14 cellular contexts compared by ENCODE assay signal in the genomic region with DNA sequence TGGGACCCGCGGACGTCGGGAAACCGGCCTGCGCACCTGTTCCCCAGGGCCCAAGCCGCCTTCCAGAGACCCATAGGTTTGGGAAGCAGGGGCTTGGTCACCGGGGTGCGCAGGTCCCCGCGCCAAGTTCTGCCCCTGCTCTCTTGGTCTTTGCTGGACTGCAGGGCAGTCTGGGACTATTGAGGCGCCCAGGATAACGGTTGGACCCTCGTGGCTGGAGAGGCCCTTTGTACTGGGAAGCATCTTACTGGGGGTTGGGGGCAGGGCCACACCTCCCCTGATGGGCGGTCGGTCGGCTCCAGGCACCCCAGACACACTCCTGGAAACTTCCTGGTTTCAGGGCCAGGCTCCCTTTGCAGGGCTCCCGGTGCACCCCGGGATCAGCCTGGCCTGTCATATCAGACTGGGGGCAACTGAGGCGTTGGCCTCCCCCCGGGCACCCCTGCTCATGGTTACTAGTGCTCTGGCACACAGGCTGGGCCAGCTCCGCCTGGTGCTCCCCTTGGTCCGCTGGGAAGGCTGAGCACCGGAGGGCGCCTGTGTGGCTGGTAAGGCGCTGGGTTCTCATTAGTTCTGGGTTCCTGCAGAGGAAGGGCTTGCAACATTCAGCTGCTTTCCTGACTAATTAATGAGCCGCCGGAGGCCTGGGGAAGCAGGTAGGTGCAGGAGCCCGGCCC.
DNase-seq lines count a peak whose midpoint lies in the region; ATAC-seq and TF ChIP-seq lines count a peak whose summit lies in the region.
"Had no signal": no experiment of that assay in that cellular context is flagged by ENCODE, and none has a peak within 500 bp of the region (broad histone marks: within the 10 kb centered on the region; RNA-seq: fewer than 3 reads in every experiment).

No MANE protein-coding gene starts in this region.

- peak overlapping the region; percentile 55 for H3K4me3 Mint-ChIP-seq in osteocyte (ENCODE audit: unreplicated experiment)
- no peak overlapping the region for H3K4me3 Mint-ChIP-seq in activated CD8-positive, alpha-beta T cell treated with anti-CD3 and anti-CD28 coated beads, Interleukin-2, amount 10 ng/mL, durations not matched to agents 7 days and 5 days
- H3K4me3 Mint-ChIP-seq: CD8-positive, alpha-beta T cell had no signal

- no peaks in the 10 kb centered on the region for H3K36me3 Mint-ChIP-seq in osteocyte (ENCODE audit: unreplicated experiment)
- H3K36me3 Mint-ChIP-seq in activated CD8-positive, alpha-beta T cell treated with anti-CD3 and anti-CD28 coated beads, Interleukin-2, amount 10 ng/mL, durations not matched to agents 7 days and 5 days (ENCODE audit: low read depth) = no peaks in the 10 kb centered on the region
- H3K36me3 Mint-ChIP-seq: CD8-positive, alpha-beta T cell had no signal

- DNase-seq in LNCaP clone FGC (ENCODE audit: low read depth) (no peak), dorsolateral prefrontal cortex (peak in 2 of 10 donors; percentile 46 to 47), osteocyte (ENCODE audit: extremely low spot score, unreplicated experiment) (no peak), foreskin fibroblast (no peak)
- DNase-seq in activated CD8-positive, alpha-beta T cell treated with anti-CD3 and anti-CD28 coated beads, Interleukin-2, amount 10 ng/mL, durations not matched to agents 7 days and 5 days = no peak
- DNase-seq in activated CD8-positive, alpha-beta memory T cell treated with anti-CD3 and anti-CD28 coated beads, Interleukin-2, amount 50 U/mL, for 4 hours = no peak
- DNase-seq: amniotic stem cell; CD8-positive, alpha-beta T cell; MM.1S; NK-92 treated with Interleukin-12 subunit alpha and Interleukin-12 subunit beta, amount 100 ng/mL, for 24 hours had no signal

- no peak for ATAC-seq in activated CD8-positive, alpha-beta T cell treated with anti-CD3 and anti-CD28 coated beads, Interleukin-2, amount 10 ng/mL, durations not matched to agents 7 days and 5 days
- no peak for ATAC-seq in HG02678 (IDR thresholded peaks at IDR 0.05; ENCODE audit: unreplicated experiment)
- ATAC-seq: CD8-positive, alpha-beta T cell; GM12878 had no signal

- H3K27me3 Mint-ChIP-seq in osteocyte (ENCODE audit: unreplicated experiment) = no peaks in the 10 kb centered on the region
- peaks cover 14% of the 10 kb centered on the region for H3K27me3 Mint-ChIP-seq in activated CD8-positive, alpha-beta T cell treated with anti-CD3 and anti-CD28 coated beads, Interleukin-2, amount 10 ng/mL, durations not matched to agents 7 days and 5 days (ENCODE audit: low read depth)

- no peak overlapping the region for H3K27ac Mint-ChIP-seq in osteocyte (ENCODE audit: unreplicated experiment)
- H3K27ac Mint-ChIP-seq in activated CD8-positive, alpha-beta T cell treated with anti-CD3 and anti-CD28 coated beads, Interleukin-2, amount 10 ng/mL, durations not matched to agents 7 days and 5 days = no peak overlapping the region
- H3K27ac Mint-ChIP-seq: CD8-positive, alpha-beta T cell had no signal

- TF ChIP-seq CTCF in C4-2B (conservative IDR thresholded peaks at IDR 0.05) (peak; percentile 73), LNCaP clone FGC (IDR thresholded peaks at IDR 0.05; ENCODE audit: control insufficient read depth, extremely low read depth, insufficient read depth) (peak; percentile 28), dorsolateral prefrontal cortex (IDR thresholded peaks at IDR 0.05 in 54 of 56, conservative IDR thresholded peaks at IDR 0.05 in 2 of 56; ENCODE audit: low read depth in 1 of 56, partially characterized antibody in 56 of 56) (peak in 15 of 56 donors; percentile 1 to 57 (median 15)), osteocyte (IDR thresholded peaks at IDR 0.05) (no peak), foreskin fibroblast (IDR thresholded peaks at IDR 0.05; ENCODE audit: low read depth, low read length) (no peak)

- H3K4me3 ChIP-seq in LNCaP clone FGC (ENCODE audit: low read depth, low read length) (no peak overlapping the region), dorsolateral prefrontal cortex (peak overlapping the region; percentile 29 to 74 (median 60)), foreskin fibroblast (ENCODE audit: low read depth in 1 of 2, low read length in 2 of 2) (no peak overlapping the region)
- H3K4me3 ChIP-seq: GM12878, mucosa of descending colon had no signal

- CTCF ChIA-PET in activated CD8-positive, alpha-beta T cell treated with anti-CD3 and anti-CD28 coated beads, Interleukin-2, amount 10 ng/mL, durations not matched to agents 7 days and 5 days (lab: Charles Lee) = no interaction called here

- no peaks in the 10 kb centered on the region for H3K9me3 Mint-ChIP-seq in osteocyte (ENCODE audit: unreplicated experiment)
- H3K9me3 Mint-ChIP-seq in activated CD8-positive, alpha-beta T cell treated with anti-CD3 and anti-CD28 coated beads, Interleukin-2, amount 10 ng/mL, durations not matched to agents 7 days and 5 days (ENCODE audit: insufficient read depth) = peaks cover 3% of the 10 kb centered on the region

- intact Hi-C loops in dorsolateral prefrontal cortex (cut with DNase I) = loop anchor here (2.0 to 10.0 kb wide), 12 partner anchors 55 to 1058 kb away; no protein-coding TSS in a partner anchor

- no peak overlapping the region for H3K27ac ChIP-seq in C4-2B
- peak overlapping the region in 50 of 59 donors; percentile 1 to 91 (median 72) for H3K27ac ChIP-seq in dorsolateral prefrontal cortex

- peaks cover 24% of the 10 kb centered on the region for H3K4me1 Mint-ChIP-seq in osteocyte (ENCODE audit: unreplicated experiment)
- H3K4me1 Mint-ChIP-seq in activated CD8-positive, alpha-beta T cell treated with anti-CD3 and anti-CD28 coated beads, Interleukin-2, amount 10 ng/mL, durations not matched to agents 7 days and 5 days (ENCODE audit: low read depth) = peaks cover 1% of the 10 kb centered on the region

- peaks cover 0 to 3% (median 0%) of the 10 kb centered on the region in 45 donors for H3K27me3 ChIP-seq in dorsolateral prefrontal cortex

- POLR2A ChIA-PET in activated CD8-positive, alpha-beta T cell treated with anti-CD3 and anti-CD28 coated beads, Interleukin-2, amount 10 ng/mL, durations not matched to agents 7 days and 5 days (lab: Charles Lee) = no interaction called here

Comparison
In these comparisons a context has a peak if more than half of its experiments do, and no peak if none do; other contexts are left out.
1. CTCF ChIP-seq: peak in C4-2B (single experiment) and LNCaP clone FGC (single experiment); none in osteocyte (single experiment) and foreskin fibroblast (single experiment).
2. H3K4me3 ChIP-seq: peak in dorsolateral prefrontal cortex (59 of 59); none in LNCaP clone FGC (single experiment) and foreskin fibroblast (0 of 2).